In the genomic region with DNA sequence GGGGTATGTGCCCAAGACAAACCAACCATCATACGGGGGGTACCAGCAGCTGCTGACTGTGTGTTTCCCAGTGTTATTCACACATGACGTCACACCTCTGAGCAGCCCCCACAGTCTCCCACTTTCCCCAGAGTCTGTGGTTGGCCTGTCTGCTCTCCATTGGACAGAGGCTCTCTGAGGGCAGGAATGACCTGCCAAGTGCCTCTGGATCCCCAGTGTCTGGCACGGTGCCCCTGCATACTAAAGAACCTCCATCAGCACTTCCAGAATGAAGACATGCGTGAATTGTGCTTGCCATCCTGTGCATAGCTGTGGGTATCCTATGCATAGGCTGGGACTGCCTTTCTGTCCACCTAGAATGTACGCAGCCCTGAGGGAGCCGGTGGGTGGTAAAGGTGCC, we compare ENCODE assay signal across 1 cellular context.
TF ChIP-seq lines count a peak whose summit lies in the region.

No MANE protein-coding gene starts in this region.

TF ChIP-seq in IMR-90, 13 proteins besides CTCF, POLR2A, EP300 and RAD21:
- TF ChIP-seq CHD1 (IDR thresholded peaks at IDR 0.05; ENCODE audit: low read depth, low read length) (0 out of 2 replicates have a peak, but pooled peaks have one; percentile 15), MAZ (IDR thresholded peaks at IDR 0.05; ENCODE audit: borderline replicate concordance, low read depth, low read length) (no peak)
